Comparison of ENCODE assay signal across 29 cellular contexts in genomic region chr4:68283095-68283494, GRCh38. TPM values are rescaled to one million over a fixed set of nuclear protein-coding genes. Genes with fewer than 3 reads are reported as not detected.
"Had no signal": no experiment of that assay in that cellular context is flagged by ENCODE, and none has a peak within 500 bp of the region (broad histone marks: within the 10 kb centered on the region; RNA-seq: fewer than 3 reads in every experiment).

No MANE protein-coding gene starts in this region.

- H3K9me3 Mint-ChIP-seq: activated CD4-positive, alpha-beta memory T cell treated with anti-CD3 and anti-CD28 coated beads, Interleukin-2, amount 10 ng/mL, durations not matched to agents 7 days and 5 days; activated naive CD4-positive, alpha-beta T cell treated with anti-CD3 and anti-CD28 coated beads for 36 hours; activated T-helper 17 cell treated with anti-CD3 and anti-CD28 coated beads, Interleukin-2, amount 50 U/mL, for 72 hours had no signal

- H3K4me1 ChIP-seq: SJCRH30 had no signal

- H3K36me3 ChIP-seq: MG63, SJCRH30 had no signal

- H3K36me3 Mint-ChIP-seq: activated naive CD8-positive, alpha-beta T cell had no signal

- H3K9ac ChIP-seq: SK-N-SH had no signal

- H3K27ac ChIP-seq: SJCRH30, VCaP had no signal

- H3K4me2 ChIP-seq: SK-N-SH had no signal

- DNase-seq: activated CD4-positive, alpha-beta memory T cell treated with anti-CD3 and anti-CD28 coated beads, Interleukin-2, amount 10 ng/mL, durations not matched to agents 7 days and 5 days; activated CD4-positive, alpha-beta T cell treated with anti-CD3 and anti-CD28 coated beads for 36 hours; activated CD4-positive, alpha-beta T cell treated with anti-CD3 and anti-CD28 coated beads, Interleukin-2, amount 50 U/mL, for 1 hour; activated gamma-delta T cell; activated naive CD4-positive, alpha-beta T cell treated with anti-CD3 and anti-CD28 coated beads for 36 hours; activated T-cell treated with anti-CD3 and anti-CD28 coated beads for 4 hours; activated T-cell treated with anti-CD3 and anti-CD28 coated beads, Interleukin-2, amount 50 U/mL, for 48 hours; MG63; MV-4-11; NCI-H1092 treated with DMSO at 0.1 percent for 48 hours; NCI-H1417 treated with DMSO at 0.1 percent for 48 hours; NCI-H1694 treated with DMSO at 0.1 percent for 48 hours; NCI-H2029 treated with DMSO at 0.1 percent for 48 hours; NCI-H345; NCI-H510A; NCI-H526 treated with DMSO at 0.1 percent for 48 hours; NCI-H82; Right ventricle myocardium superior; RPMI8226; SJCRH30; SK-N-SH; T-helper 1 cell had no signal

- H3K27me3 Mint-ChIP-seq: activated CD4-positive, alpha-beta memory T cell treated with anti-CD3 and anti-CD28 coated beads, Interleukin-2, amount 10 ng/mL, durations not matched to agents 7 days and 5 days; activated T-helper 17 cell treated with anti-CD3 and anti-CD28 coated beads, Interleukin-2, amount 50 U/mL, for 72 hours had no signal

- H3K9me3 ChIP-seq: MG63, SJCRH30, SK-N-SH had no signal

- H3K4me3 ChIP-seq: MG63, SJCRH30 had no signal

- H3K4me1 Mint-ChIP-seq: activated CD4-positive, alpha-beta memory T cell treated with anti-CD3 and anti-CD28 coated beads, Interleukin-2, amount 10 ng/mL, durations not matched to agents 7 days and 5 days; activated CD4-positive, alpha-beta T cell treated with anti-CD3 and anti-CD28 coated beads for 36 hours; activated T-helper 17 cell treated with anti-CD3 and anti-CD28 coated beads, Interleukin-2, amount 50 U/mL, for 72 hours had no signal

- H3K4me3 Mint-ChIP-seq: activated CD4-positive, alpha-beta memory T cell treated with anti-CD3 and anti-CD28 coated beads, Interleukin-2, amount 10 ng/mL, durations not matched to agents 7 days and 5 days; activated CD4-positive, alpha-beta T cell treated with anti-CD3 and anti-CD28 coated beads for 36 hours; activated naive CD4-positive, alpha-beta T cell treated with anti-CD3 and anti-CD28 coated beads for 36 hours; activated naive CD8-positive, alpha-beta T cell; activated T-helper 17 cell treated with anti-CD3 and anti-CD28 coated beads, Interleukin-2, amount 50 U/mL, for 72 hours had no signal

- H3K27me3 ChIP-seq: MG63, SJCRH30 had no signal

- H3K27ac Mint-ChIP-seq: activated CD4-positive, alpha-beta memory T cell treated with anti-CD3 and anti-CD28 coated beads, Interleukin-2, amount 10 ng/mL, durations not matched to agents 7 days and 5 days; activated CD4-positive, alpha-beta T cell treated with anti-CD3 and anti-CD28 coated beads for 36 hours; activated naive CD4-positive, alpha-beta T cell treated with anti-CD3 and anti-CD28 coated beads for 36 hours; activated naive CD8-positive, alpha-beta T cell; activated T-helper 17 cell treated with anti-CD3 and anti-CD28 coated beads, Interleukin-2, amount 50 U/mL, for 72 hours had no signal

- ATAC-seq: activated CD4-positive, alpha-beta T cell treated with anti-CD3 and anti-CD28 coated beads for 36 hours; activated T-helper 17 cell treated with anti-CD3 and anti-CD28 coated beads, Interleukin-2, amount 50 U/mL, for 72 hours had no signal

RNA-seq across cellular contexts. Expression of gene TMPRSS11B, which starts 37.6 kb away (rescaled TPM):
- total RNA-seq: activated CD4-positive, alpha-beta memory T cell treated with anti-CD3 and anti-CD28 coated beads, Interleukin-2, amount 10 ng/mL, durations not matched to agents 7 days and 5 days; activated CD4-positive, alpha-beta T cell treated with anti-CD3 and anti-CD28 coated beads for 36 hours; activated CD8-positive, alpha-beta memory T cell treated with anti-CD3 and anti-CD28 coated beads for 36 hours; activated naive CD4-positive, alpha-beta T cell treated with anti-CD3 and anti-CD28 coated beads for 36 hours; activated T-helper 17 cell treated with anti-CD3 and anti-CD28 coated beads, Interleukin-2, amount 50 U/mL, for 72 hours; cardiac septum; OCI-LY7; Right ventricle myocardium superior; SJCRH30; T-helper 2 cell treated with Interferon-gamma antibody and Interleukin-4, amounts not matched to agents 100 ng/mL and 5 ng/mL, for 36 hours had no signal
- polyA plus RNA-seq: SK-N-SH had no signal
